ENCODE assay signal across 8 cellular contexts in genomic region chr10:124640538-124641231, GRCh38.
DNase-seq lines count a peak whose midpoint lies in the region; ATAC-seq and TF ChIP-seq lines count a peak whose summit lies in the region.

No MANE protein-coding gene starts in this region.

- TF ChIP-seq CTCF in mesothelial cell of epicardium (IDR thresholded peaks at IDR 0.05; ENCODE audit: unreplicated experiment) (no peak), endothelial cell (IDR thresholded peaks at IDR 0.05; ENCODE audit: unreplicated experiment) (no peak)

- H3K27ac Mint-ChIP-seq in activated CD8-positive, alpha-beta T cell treated with anti-CD3 and anti-CD28 coated beads, Interleukin-2, amount 10 ng/mL, durations not matched to agents 7 days and 5 days: peak overlapping the region; percentile 77
- H3K27ac Mint-ChIP-seq in mesothelial cell of epicardium (peak overlapping the region; percentile 52), endothelial cell (ENCODE audit: unreplicated experiment) (no peak overlapping the region)

- POLR2A ChIA-PET in activated CD8-positive, alpha-beta T cell treated with anti-CD3 and anti-CD28 coated beads, Interleukin-2, amount 10 ng/mL, durations not matched to agents 7 days and 5 days (lab: Charles Lee): no interaction called here

- H3K4me3 Mint-ChIP-seq in activated CD8-positive, alpha-beta T cell treated with anti-CD3 and anti-CD28 coated beads, Interleukin-2, amount 10 ng/mL, durations not matched to agents 7 days and 5 days: no peak overlapping the region
- H3K4me3 Mint-ChIP-seq in mesothelial cell of epicardium (no peak overlapping the region), endothelial cell (ENCODE audit: unreplicated experiment) (no peak overlapping the region)

- H3K4me1 Mint-ChIP-seq in activated CD8-positive, alpha-beta T cell treated with anti-CD3 and anti-CD28 coated beads, Interleukin-2, amount 10 ng/mL, durations not matched to agents 7 days and 5 days (ENCODE audit: low read depth): peaks cover 57% of the 10 kb centered on the region
- H3K4me1 Mint-ChIP-seq in mesothelial cell of epicardium (peaks cover 15% of the 10 kb centered on the region), endothelial cell (ENCODE audit: unreplicated experiment) (peaks cover 29% of the 10 kb centered on the region)

- no peak for DNase-seq in activated CD8-positive, alpha-beta T cell treated with anti-CD3 and anti-CD28 coated beads, Interleukin-2, amount 10 ng/mL, durations not matched to agents 7 days and 5 days
- no peak for DNase-seq in mesothelial cell of epicardium (ENCODE audit: low spot score in 2 of 2, unreplicated experiment in 2 of 2)
- no peak for DNase-seq in endothelial cell (ENCODE audit: low spot score)
- no peak for DNase-seq in NCI-H526 (lab: John Stamatoyannopoulos, UW)
- DNase-seq in NCI-H1048 (lab: John Stamatoyannopoulos, UW): no peak

- no peaks in the 10 kb centered on the region for H3K27me3 Mint-ChIP-seq in activated CD8-positive, alpha-beta T cell treated with anti-CD3 and anti-CD28 coated beads, Interleukin-2, amount 10 ng/mL, durations not matched to agents 7 days and 5 days (ENCODE audit: low read depth)
- H3K27me3 Mint-ChIP-seq in mesothelial cell of epicardium (ENCODE audit: low read depth) (no peaks in the 10 kb centered on the region), endothelial cell (ENCODE audit: unreplicated experiment) (no peaks in the 10 kb centered on the region)

- no peaks in the 10 kb centered on the region for H3K9me3 Mint-ChIP-seq in activated CD8-positive, alpha-beta T cell treated with anti-CD3 and anti-CD28 coated beads, Interleukin-2, amount 10 ng/mL, durations not matched to agents 7 days and 5 days (ENCODE audit: insufficient read depth)
- H3K9me3 Mint-ChIP-seq in mesothelial cell of epicardium (no peaks in the 10 kb centered on the region), endothelial cell (ENCODE audit: unreplicated experiment) (no peaks in the 10 kb centered on the region)

- peaks cover 4% of the 10 kb centered on the region for H3K36me3 Mint-ChIP-seq in activated CD8-positive, alpha-beta T cell treated with anti-CD3 and anti-CD28 coated beads, Interleukin-2, amount 10 ng/mL, durations not matched to agents 7 days and 5 days (ENCODE audit: low read depth)
- H3K36me3 Mint-ChIP-seq in mesothelial cell of epicardium (peaks cover 6% of the 10 kb centered on the region), endothelial cell (ENCODE audit: low read depth, unreplicated experiment) (peaks cover 14% of the 10 kb centered on the region)

- ATAC-seq in GM18870 (IDR thresholded peaks at IDR 0.05; ENCODE audit: unreplicated experiment): peak; percentile 56
- peak; percentile 52 for ATAC-seq in HG03045 (IDR thresholded peaks at IDR 0.05; ENCODE audit: unreplicated experiment)
- peak; percentile 38 for ATAC-seq in activated CD8-positive, alpha-beta T cell treated with anti-CD3 and anti-CD28 coated beads, Interleukin-2, amount 10 ng/mL, durations not matched to agents 7 days and 5 days
- ATAC-seq in HG03520 (IDR thresholded peaks at IDR 0.05; ENCODE audit: unreplicated experiment): no peak

- CTCF ChIA-PET in activated CD8-positive, alpha-beta T cell treated with anti-CD3 and anti-CD28 coated beads, Interleukin-2, amount 10 ng/mL, durations not matched to agents 7 days and 5 days (lab: Charles Lee): no interaction called here
